8 cellular contexts compared by ENCODE assay signal in the genomic region with DNA sequence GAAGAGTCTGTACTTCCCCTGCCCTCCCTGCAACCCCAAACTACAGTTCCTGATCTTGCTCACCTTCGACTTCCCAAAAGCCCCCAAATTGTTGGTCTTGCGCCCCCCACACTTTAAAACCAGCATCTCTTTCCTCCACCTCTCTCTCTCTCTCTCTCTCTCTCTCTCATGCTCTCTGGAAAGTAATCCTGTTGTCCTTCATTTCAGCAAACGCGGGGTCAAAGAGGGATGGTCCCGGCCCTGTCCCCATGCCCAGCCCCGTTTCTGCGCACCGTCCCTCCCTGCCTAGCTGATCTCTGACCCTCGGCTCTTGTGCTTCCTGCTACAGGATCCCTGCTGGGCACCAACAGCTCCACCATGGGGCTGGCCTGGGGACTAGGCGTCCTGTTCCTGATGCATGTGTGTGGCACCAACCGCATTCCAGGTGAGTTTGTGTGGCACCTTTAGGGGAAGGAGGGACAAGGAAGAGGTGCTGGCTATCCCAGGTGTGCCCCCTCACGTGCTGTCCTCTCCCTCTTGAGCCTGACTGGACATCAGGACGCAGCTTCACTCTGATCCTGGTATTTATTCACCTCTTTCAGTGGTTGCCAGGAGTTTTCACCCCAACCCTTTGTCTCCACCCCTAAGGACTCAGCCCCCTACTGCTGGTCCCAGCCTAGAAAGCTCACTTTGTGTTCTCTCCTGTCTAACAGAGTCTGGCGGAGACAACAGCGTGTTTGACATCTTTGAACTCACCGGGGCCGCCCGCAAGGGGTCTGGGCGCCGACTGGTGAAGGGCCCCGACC. TPM values are rescaled to one million over a fixed set of nuclear protein-coding genes. Genes with fewer than 3 reads are reported as not detected.
A peak's percentile ranks its signal among the peaks of the same experiment; 100 is the strongest.
DNase-seq lines count a peak whose midpoint lies in the region; ATAC-seq and TF ChIP-seq lines count a peak whose summit lies in the region.

No MANE protein-coding gene starts in this region.

- H2BK20ac ChIP-seq in H9 (ENCODE audit: low read depth, low read length, poor library complexity, severe bottlenecking), result no peak overlapping the region

- H3K27ac Mint-ChIP-seq in H9 (peak overlapping the region; percentile 11 to 93 (median 76); a peak in 6 of 7 replicates), WTC11 (peak overlapping the region; percentile 83; the same call in 1 of the 2 replicates), glutamatergic neuron (ENCODE audit: unreplicated experiment) (no peak overlapping the region)

- peaks cover 43% of the 10 kb centered on the region for H3K36me3 ChIP-seq in ACC112 (ENCODE audit: insufficient read depth, low read length)

- H3K79me1 ChIP-seq in H9 (ENCODE audit: insufficient read depth, low read depth, low read length, poor library complexity, severe bottlenecking), result no peaks in the 10 kb centered on the region

- H3K4me3 ChIP-seq in ACC112 (ENCODE audit: low read depth, low read length), result peak overlapping the region; percentile 82

- peak overlapping the region; percentile 90 to 91 for H3K4me3 Mint-ChIP-seq in H9
- peak overlapping the region; percentile 87 for H3K4me3 Mint-ChIP-seq in WTC11
- peak overlapping the region; percentile 78 for H3K4me3 Mint-ChIP-seq in glutamatergic neuron (ENCODE audit: unreplicated experiment)

- H3K4me1 Mint-ChIP-seq in H9 (peaks cover 33 to 44% of the 10 kb centered on the region in 2 experiments), WTC11 (peaks cover 28% of the 10 kb centered on the region), glutamatergic neuron (ENCODE audit: low read depth, unreplicated experiment) (peaks cover 18% of the 10 kb centered on the region)

- H3K27me3 ChIP-seq in ACC112 (ENCODE audit: insufficient read depth, low read length), result no peaks in the 10 kb centered on the region
- H3K27me3 ChIP-seq in H9 (ENCODE audit: insufficient read depth, low read length), result no peaks in the 10 kb centered on the region

- H4K5ac ChIP-seq in H9 (ENCODE audit: insufficient read length, low read depth, low read length), result no peak overlapping the region

- POLR2A ChIA-PET in WTC11 (lab: Charles Lee), result interaction anchor here (0.7 to 3.1 kb wide), 14 partner anchors 12 to 1127 kb away, joined by 3 to 31 read pairs (median 4); partner anchors contain the start of genes FAM98B and IVD

- peak; percentile 34; the same call in 1 of the 3 replicates for TF ChIP-seq CTCF in H9 (conservative IDR thresholded peaks at IDR 0.05)
- TF ChIP-seq CTCF in WTC11 (IDR thresholded peaks at IDR 0.05), result no peak
- peak; percentile 13 for TF ChIP-seq CTCF in glutamatergic neuron (IDR thresholded peaks at IDR 0.05; ENCODE audit: partially characterized antibody, unreplicated experiment)

- CTCF ChIA-PET in WTC11 (lab: Charles Lee), result interaction anchor here (0.6 to 5.4 kb wide), 19 partner anchors 17 to 1127 kb away, joined by 3 to 44 read pairs (median 6); partner anchors contain the start of gene FAM98B

- H3K14ac ChIP-seq in H9 (ENCODE audit: insufficient read depth, low read length), result peak overlapping the region; percentile 86

- ATAC-seq in WTC11 (peak; percentile 18), GM21381 (IDR thresholded peaks at IDR 0.05; ENCODE audit: unreplicated experiment) (no peak)

- H2BK15ac ChIP-seq in H9 (ENCODE audit: low read depth, low read length), result no peak overlapping the region

- H3K4me2 ChIP-seq in H9 (ENCODE audit: insufficient read depth, insufficient read length, low read length), result peak overlapping the region; percentile 74

- peak overlapping the region; percentile 76 for H3K9ac ChIP-seq in H9 (ENCODE audit: extremely low read depth, insufficient read length, low read length)

- H3K36me3 Mint-ChIP-seq in H9 (ENCODE audit: insufficient read depth in 1 of 3, low read depth in 3 of 3), result peaks cover 29 to 50% (median 48%) of the 10 kb centered on the region in 3 experiments; a peak in 6 of 7 replicates
- peaks cover 40% of the 10 kb centered on the region for H3K36me3 Mint-ChIP-seq in WTC11
- no peaks in the 10 kb centered on the region for H3K36me3 Mint-ChIP-seq in glutamatergic neuron (ENCODE audit: unreplicated experiment)

- H2BK120ac ChIP-seq in H9 (ENCODE audit: low read depth, low read length, poor library complexity, severe bottlenecking), result no peak overlapping the region

- H3K4me1 ChIP-seq in ACC112 (ENCODE audit: control insufficient read depth, insufficient read depth, low read length, unreplicated experiment) (peaks cover 51% of the 10 kb centered on the region), H9 (ENCODE audit: insufficient read depth, low read length) (no peaks in the 10 kb centered on the region; the same call in 1 of the 2 replicates)

- H2AK5ac ChIP-seq in H9 (ENCODE audit: insufficient read length, low read length), result no peak overlapping the region

- no peak overlapping the region for H2BK12ac ChIP-seq in H9 (ENCODE audit: insufficient read length, low read depth, low read length)

- H3K18ac ChIP-seq in H9 (ENCODE audit: insufficient read length, low read depth, low read length), result peak overlapping the region; percentile 83

- no peak overlapping the region for H3K56ac ChIP-seq in H9 (ENCODE audit: insufficient read length, low read depth, low read length)

- H2BK5ac ChIP-seq in H9 (ENCODE audit: insufficient read length, low read length), result no peak overlapping the region

- peaks cover 20% of the 10 kb centered on the region for H3K27me3 Mint-ChIP-seq in H9 (ENCODE audit: low read depth)
- H3K27me3 Mint-ChIP-seq in WTC11 (ENCODE audit: low read depth), result peaks cover 16% of the 10 kb centered on the region
- H3K27me3 Mint-ChIP-seq in glutamatergic neuron (ENCODE audit: unreplicated experiment), result peaks cover 14% of the 10 kb centered on the region

- peaks cover 0 to 5% of the 10 kb centered on the region in 2 experiments; a peak in 1 of 5 replicates for H3K9me3 Mint-ChIP-seq in H9
- no peaks in the 10 kb centered on the region for H3K9me3 Mint-ChIP-seq in WTC11
- peaks cover 6% of the 10 kb centered on the region for H3K9me3 Mint-ChIP-seq in glutamatergic neuron (ENCODE audit: unreplicated experiment)

- no peak overlapping the region for H2AFZ ChIP-seq in ACC112 (ENCODE audit: low read length, unreplicated experiment)
- H2AFZ ChIP-seq in H9 (ENCODE audit: low read length), result no peak overlapping the region

- H3T11ph ChIP-seq in H9 (ENCODE audit: low read length), result no peak overlapping the region

- DNase-seq in H9 (peak; percentile 71), WTC11 (ENCODE audit: low spot score) (peak; percentile 68), glutamatergic neuron (peak; percentile 42), pulmonary artery endothelial cell (ENCODE audit: low read depth, low spot score) (peak; percentile 22), NCI-H524 treated with DMSO at 0.1 percent for 48 hours (lab: John Stamatoyannopoulos, UW) (no peak), NCI-H748 treated with DMSO at 0.1 percent for 48 hours (lab: John Stamatoyannopoulos, UW) (no peak)

- H3K9me3 ChIP-seq in H9 (ENCODE audit: control insufficient read depth, low read depth, low read length), result no peaks in the 10 kb centered on the region

- H3K4ac ChIP-seq in H9 (ENCODE audit: low read depth, low read length), result no peak overlapping the region

- peaks cover 15% of the 10 kb centered on the region for H3K23me2 ChIP-seq in H9 (ENCODE audit: insufficient read length, low read depth, low read length, poor library complexity, severe bottlenecking)

- H3K79me2 ChIP-seq in ACC112 (ENCODE audit: control insufficient read depth, insufficient read depth, low read length, unreplicated experiment) (peaks cover 44% of the 10 kb centered on the region), H9 (ENCODE audit: insufficient read depth, low read length) (no peaks in the 10 kb centered on the region; the same call in 1 of the 2 replicates)

- H3K23ac ChIP-seq in H9 (ENCODE audit: insufficient read length, low read depth, low read length), result no peak overlapping the region

- H3K27ac ChIP-seq in ACC112 (ENCODE audit: low read depth, low read length) (peak overlapping the region; percentile 28), H9 (ENCODE audit: insufficient read length, low read depth, low read length) (no peak overlapping the region)

- H4K20me1 ChIP-seq in H9 (ENCODE audit: control insufficient read depth, insufficient read depth, insufficient read length), result no peaks in the 10 kb centered on the region

- H4K91ac ChIP-seq in H9 (ENCODE audit: insufficient read length, low read depth, low read length), result no peak overlapping the region

- no peak overlapping the region for H4K8ac ChIP-seq in H9 (replicated peaks; ENCODE audit: insufficient read length, low read depth, low read length)

- no CpG with 5 or more reads among the region's 21 CpGs for WGBS in H9 (ENCODE audit: extremely low coverage, insufficient read length, low lambda C conversion rate)

TF ChIP-seq in WTC11, 78 proteins besides CTCF, POLR2A, EP300 and RAD21:
- TF ChIP-seq ZNF138 (CRISPR knock-in tag; conservative IDR thresholded peaks at IDR 0.05) (no peak), GTF2I (CRISPR knock-in tag; conservative IDR thresholded peaks at IDR 0.05) (no peak), NFE2L1 (CRISPR knock-in tag; IDR thresholded peaks at IDR 0.05) (peak; percentile 11; the same call in 1 of the 2 replicates)
TF ChIP-seq in WTC11: peak in this region for 1.

RNA-seq across cellular contexts. Expression of gene THBS1, which starts 0.8 kb away (rescaled TPM):
- 67.7 and 72.1 TPM in 2 replicates for total RNA-seq in H9 (2021)
- total RNA-seq in WTC11 (2021), result 37.1 to 41.4 TPM (median 41.2 TPM) in 3 replicates
- 0.83 TPM for total RNA-seq in glutamatergic neuron (ENCODE audit: unreplicated experiment)
- total RNA-seq in pulmonary artery endothelial cell, result 5,210 and 8,327 TPM in 2 replicates

Comparison
In these comparisons a context has a peak if more than half of its experiments do, and no peak if none do; other contexts are left out.
1. DNase-seq: peak in H9 (single experiment), WTC11 (single experiment), glutamatergic neuron (single experiment) and pulmonary artery endothelial cell (single experiment); none in NCI-H524 treated with DMSO at 0.1 percent for 48 hours (single experiment) and NCI-H748 treated with DMSO at 0.1 percent for 48 hours (single experiment).
2. RNA of gene THBS1, which starts 0.8 kb away (total RNA-seq): 5,210 to 8,327 TPM in pulmonary artery endothelial cell; 67.7 to 72.1 TPM in H9, 37.1 to 41.4 TPM in WTC11 and 0.83 TPM in glutamatergic neuron (single experiment); every median in the first group is over 10 times any median in the second.
3. Peak in every context shown above with its lines, with median percentiles within 50 percentile points of each other: H3K4me3 Mint-ChIP-seq.